In genomic region chr10:130169136-130169888, GRCh38 we compare ENCODE assay signal across 1 cellular context.
TF ChIP-seq lines count a peak whose summit lies in the region.

No MANE protein-coding gene starts in this region.

TF ChIP-seq in HEK293, 187 proteins besides CTCF, POLR2A, EP300 and RAD21 (continued from another document and continues in another):
- TF ChIP-seq ZBTB11 (tag by site-specific recombination; conservative IDR thresholded peaks at IDR 0.05; ENCODE audit: low read depth) (0 out of 2 replicates have a peak, but pooled peaks have one; percentile 11), ZNF529 (tag by site-specific recombination; IDR thresholded peaks at IDR 0.05; ENCODE audit: insufficient replicate concordance) (no peak), ZNF391 (tag by site-specific recombination; IDR thresholded peaks at IDR 0.05; ENCODE audit: borderline replicate concordance, low read depth) (peak; percentile 47; the same call in 1 of the 2 replicates), ZNF645 (tag by site-specific recombination; IDR thresholded peaks at IDR 0.05) (no peak), ZNF214 (tag by site-specific recombination; IDR thresholded peaks at IDR 0.05; ENCODE audit: borderline replicate concordance) (no peak), ZNF624 (tag by site-specific recombination; IDR thresholded peaks at IDR 0.05) (no peak), ZNF48 (tag by site-specific recombination; IDR thresholded peaks at IDR 0.05) (no peak), ZNF398 (tag by site-specific recombination; IDR thresholded peaks at IDR 0.05) (no peak), HOXA7 (CRISPR knock-in tag; IDR thresholded peaks at IDR 0.05; ENCODE audit: borderline replicate concordance) (no peak), MEIS1 (CRISPR knock-in tag; IDR thresholded peaks at IDR 0.05; ENCODE audit: borderline replicate concordance) (no peak), ZNF169 (tag by site-specific recombination; IDR thresholded peaks at IDR 0.05) (no peak), ZNF626 (tag by site-specific recombination; IDR thresholded peaks at IDR 0.05) (no peak), ZNF155 (tag by site-specific recombination; IDR thresholded peaks at IDR 0.05) (no peak), ZNF174 (tag by site-specific recombination; IDR thresholded peaks at IDR 0.05) (no peak), ZNF600 (tag by site-specific recombination; IDR thresholded peaks at IDR 0.05) (no peak), ZNF449 (tag by site-specific recombination; IDR thresholded peaks at IDR 0.05) (no peak; the same call in 1 of the 2 replicates), ZNF324 (tag by site-specific recombination; IDR thresholded peaks at IDR 0.05) (peak; percentile 60; the same call in 1 of the 2 replicates), ZNF211 (tag by site-specific recombination; IDR thresholded peaks at IDR 0.05; ENCODE audit: low read depth) (no peak), ZXDB (tag by site-specific recombination; IDR thresholded peaks at IDR 0.05) (peak; percentile 81), PRDM1 (tag by site-specific recombination; IDR thresholded peaks at IDR 0.05) (no peak), ZNF670 (tag by site-specific recombination; IDR thresholded peaks at IDR 0.05; ENCODE audit: low read depth) (no peak), KLF1 (tag by site-specific recombination; IDR thresholded peaks at IDR 0.05) (no peak), ZNF354C (tag by site-specific recombination; IDR thresholded peaks at IDR 0.05; ENCODE audit: borderline replicate concordance, low read depth) (no peak), SALL2 (tag by site-specific recombination; IDR thresholded peaks at IDR 0.05; ENCODE audit: borderline replicate concordance) (no peak), ZNF280D (tag by site-specific recombination; IDR thresholded peaks at IDR 0.05) (no peak), ZNF37A (tag by site-specific recombination; IDR thresholded peaks at IDR 0.05) (no peak), ZNF530 (tag by site-specific recombination; IDR thresholded peaks at IDR 0.05; ENCODE audit: low read depth) (no peak), ZNF223 (tag by site-specific recombination; IDR thresholded peaks at IDR 0.05) (no peak), OVOL3 (tag by site-specific recombination; IDR thresholded peaks at IDR 0.05) (peak; percentile 81), ZNF510 (tag by site-specific recombination; IDR thresholded peaks at IDR 0.05; ENCODE audit: insufficient replicate concordance) (no peak), INSM2 (tag by site-specific recombination; IDR thresholded peaks at IDR 0.05) (peak; percentile 92), ZNF366 (tag by site-specific recombination; conservative IDR thresholded peaks at IDR 0.05) (peak; percentile 94), PRDM6 (tag by site-specific recombination; IDR thresholded peaks at IDR 0.05) (peak; percentile 96), ZNF654 (tag by site-specific recombination; IDR thresholded peaks at IDR 0.05; ENCODE audit: low read depth) (no peak), ZBTB21 (tag by site-specific recombination; IDR thresholded peaks at IDR 0.05) (peak; percentile 87), KLF10 (tag by site-specific recombination; IDR thresholded peaks at IDR 0.05) (peak; percentile 57; the same call in 1 of the 2 replicates), AEBP2 (tag by site-specific recombination; IDR thresholded peaks at IDR 0.05; ENCODE audit: borderline replicate concordance) (no peak), ZNF350 (tag by site-specific recombination; IDR thresholded peaks at IDR 0.05) (no peak), ZNF768 (tag by site-specific recombination; IDR thresholded peaks at IDR 0.05) (no peak), ZFHX2 (tag by site-specific recombination; conservative IDR thresholded peaks at IDR 0.05) (no peak), YY1 (tag by site-specific recombination; IDR thresholded peaks at IDR 0.05) (no peak), HIC1 (tag by site-specific recombination; IDR thresholded peaks at IDR 0.05) (peak; percentile 84), ZSCAN30 (tag by site-specific recombination; IDR thresholded peaks at IDR 0.05) (peak; percentile 14)
